ENCODE assay signal across 12 cellular contexts in the genomic region with DNA sequence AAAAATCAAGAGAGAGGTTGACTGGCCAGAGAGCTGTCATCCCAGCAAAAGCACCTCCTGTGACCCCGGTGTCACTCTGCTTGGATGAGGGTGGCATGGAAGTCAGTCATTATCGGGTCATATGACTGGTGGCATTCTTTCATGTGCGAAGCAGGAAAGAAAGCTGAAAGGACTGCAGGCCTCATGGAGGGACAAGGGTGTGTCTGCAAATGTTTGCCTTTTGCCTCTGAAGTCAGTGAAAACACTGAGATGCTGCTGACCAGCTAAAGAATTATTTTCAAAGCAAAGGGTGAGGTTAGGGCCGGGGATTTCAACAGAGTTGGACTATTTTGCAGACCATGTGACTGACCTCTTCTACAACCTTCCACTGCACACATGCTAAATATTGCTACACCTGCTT.
DNase-seq lines count a peak whose midpoint lies in the region; ATAC-seq, FAIRE-seq and TF ChIP-seq lines count a peak whose summit lies in the region.
"Had no signal": no experiment of that assay in that cellular context is flagged by ENCODE, and none has a peak within 500 bp of the region (broad histone marks: within the 10 kb centered on the region; RNA-seq: fewer than 3 reads in every experiment).

No MANE protein-coding gene starts in this region.

- H3K27me3 ChIP-seq in foreskin keratinocyte: no peaks in the 10 kb centered on the region
- H3K27me3 ChIP-seq: stomach had no signal

- intact Hi-C loops in Right ventricle myocardium superior (cut with DNase I) (loop anchor here (10.0 kb wide), 1 partner anchor 135 kb away; no protein-coding TSS in a partner anchor), cardiac septum (cut with DNase I) (loop anchor here (5.0 kb wide), 1 partner anchor 107 kb away; no protein-coding TSS in a partner anchor)

- no peak overlapping the region for H3K27ac ChIP-seq in foreskin keratinocyte
- H3K27ac ChIP-seq: stomach had no signal

- no peak for FAIRE-seq in urothelium cell line (lab: Jason Lieb, UNC)
- FAIRE-seq: GM12878 had no signal

- ATAC-seq in Right ventricle myocardium superior (ENCODE audit: poor library complexity) (peak; percentile 76), foreskin keratinocyte (no peak), HG02763 (IDR thresholded peaks at IDR 0.05; ENCODE audit: unreplicated experiment) (no peak)
- ATAC-seq: activated T-cell treated with anti-CD3 and anti-CD28 coated beads, Interleukin-2, amount 50 U/mL, for 4 hours had no signal

- TF ChIP-seq CTCF in foreskin keratinocyte (conservative IDR thresholded peaks at IDR 0.05): no peak

- DNase-seq in Right ventricle myocardium superior (peak; percentile 43), cardiac septum (ENCODE audit: low spot score) (no peak), cerebellar cortex (ENCODE audit: low spot score) (peak; percentile 52), medulla oblongata (ENCODE audit: extremely low spot score) (peak; percentile 18), ureter (ENCODE audit: low spot score) (peak; percentile 58), foreskin keratinocyte (no peak), urothelium cell line (ENCODE audit: low spot score) (no peak)
- DNase-seq: activated T-cell treated with anti-CD3 and anti-CD28 coated beads, Interleukin-2, amount 50 U/mL, for 4 hours; stimulated activated CD4-positive, alpha-beta T cell treated with anti-CD3 and anti-CD28 coated beads, Interleukin-1b, Interleukin-23, amount 100 ng/mL, for 48 hours; stomach had no signal

- peaks cover 11% of the 10 kb centered on the region for H3K4me1 ChIP-seq in foreskin keratinocyte

Comparison
In these comparisons a context has a peak if more than half of its experiments do, and no peak if none do; other contexts are left out.
1. DNase-seq: peak in Right ventricle myocardium superior (single experiment), cerebellar cortex (single experiment), medulla oblongata (single experiment) and ureter (single experiment); none in cardiac septum (single experiment), foreskin keratinocyte (0 of 2) and urothelium cell line (single experiment).